Comparison of ENCODE assay signal across 1 cellular context in genomic region chr16:88289001-88289400, GRCh38.
TF ChIP-seq lines count a peak whose summit lies in the region.

No MANE protein-coding gene starts in this region.

TF ChIP-seq in HEK293, 187 proteins besides CTCF, POLR2A, EP300 and RAD21 (continued from another document and continues in another):
- TF ChIP-seq ZNF280D (tag by site-specific recombination; IDR thresholded peaks at IDR 0.05) (no peak), ZNF639 (tag by site-specific recombination; IDR thresholded peaks at IDR 0.05) (no peak), ZNF175 (tag by site-specific recombination; IDR thresholded peaks at IDR 0.05) (no peak), IKZF3 (tag by site-specific recombination; IDR thresholded peaks at IDR 0.05) (no peak), ZNF138 (tag by site-specific recombination; IDR thresholded peaks at IDR 0.05; ENCODE audit: borderline replicate concordance) (no peak), ZNF239 (tag by site-specific recombination; IDR thresholded peaks at IDR 0.05) (no peak; the same call in 1 of the 2 replicates), ZNF280C (tag by site-specific recombination; IDR thresholded peaks at IDR 0.05) (peak; percentile 90; the same call in 1 of the 2 replicates), ZNF645 (tag by site-specific recombination; IDR thresholded peaks at IDR 0.05) (no peak), ZNF391 (tag by site-specific recombination; IDR thresholded peaks at IDR 0.05; ENCODE audit: borderline replicate concordance, low read depth) (no peak), ZNF660 (tag by site-specific recombination; IDR thresholded peaks at IDR 0.05) (no peak), ZNF341 (tag by site-specific recombination; IDR thresholded peaks at IDR 0.05; ENCODE audit: low read depth) (no peak), ZIC2 (tag by site-specific recombination; IDR thresholded peaks at IDR 0.05) (no peak), EGR2 (tag by site-specific recombination; IDR thresholded peaks at IDR 0.05; ENCODE audit: low read depth) (no peak), ZNF174 (tag by site-specific recombination; IDR thresholded peaks at IDR 0.05) (no peak), ZNF223 (tag by site-specific recombination; IDR thresholded peaks at IDR 0.05) (no peak), ZFP3 (tag by site-specific recombination; IDR thresholded peaks at IDR 0.05; ENCODE audit: low read depth) (no peak), ZNF214 (tag by site-specific recombination; IDR thresholded peaks at IDR 0.05; ENCODE audit: borderline replicate concordance) (peak; percentile 89; the same call in 1 of the 2 replicates), ZNF449 (tag by site-specific recombination; IDR thresholded peaks at IDR 0.05) (no peak), ZNF785 (tag by site-specific recombination; IDR thresholded peaks at IDR 0.05) (peak; percentile 84; the same call in 1 of the 2 replicates), ZNF398 (tag by site-specific recombination; IDR thresholded peaks at IDR 0.05) (no peak), GLI4 (tag by site-specific recombination; IDR thresholded peaks at IDR 0.05) (no peak), ZNF555 (tag by site-specific recombination; conservative IDR thresholded peaks at IDR 0.05) (no peak), ZBTB6 (tag by site-specific recombination; IDR thresholded peaks at IDR 0.05) (no peak), ZFP41 (tag by site-specific recombination; IDR thresholded peaks at IDR 0.05; ENCODE audit: borderline replicate concordance) (no peak), HIC1 (tag by site-specific recombination; IDR thresholded peaks at IDR 0.05) (no peak), ZNF558 (tag by site-specific recombination; IDR thresholded peaks at IDR 0.05) (no peak), KLF9 (tag by site-specific recombination; IDR thresholded peaks at IDR 0.05; ENCODE audit: low read depth) (no peak), SETDB1 (IDR thresholded peaks at IDR 0.05; ENCODE audit: insufficient read length, low read length) (no peak), ZNF2 (tag by site-specific recombination; IDR thresholded peaks at IDR 0.05) (no peak), ZBTB26 (tag by site-specific recombination; optimal IDR thresholded peaks at IDR 0.05) (no peak), ZBTB1 (tag by site-specific recombination; IDR thresholded peaks at IDR 0.05) (no peak), BCL6B (tag by site-specific recombination; IDR thresholded peaks at IDR 0.05) (no peak), ZNF521 (tag by site-specific recombination; IDR thresholded peaks at IDR 0.05) (0 out of 2 replicates have a peak, but pooled peaks have one; percentile 55), PBX3 (CRISPR knock-in tag; IDR thresholded peaks at IDR 0.05) (no peak), ZNF621 (tag by site-specific recombination; IDR thresholded peaks at IDR 0.05) (peak; percentile 79; the same call in 1 of the 2 replicates), KLF7 (tag by site-specific recombination; IDR thresholded peaks at IDR 0.05; ENCODE audit: borderline replicate concordance) (no peak), ZNF362 (tag by site-specific recombination; IDR thresholded peaks at IDR 0.05) (no peak), ZBTB7A (tag by site-specific recombination; IDR thresholded peaks at IDR 0.05; ENCODE audit: low read depth) (no peak), ZNF626 (tag by site-specific recombination; IDR thresholded peaks at IDR 0.05) (no peak), ZNF707 (tag by site-specific recombination; IDR thresholded peaks at IDR 0.05) (no peak)
